In the genomic region with DNA sequence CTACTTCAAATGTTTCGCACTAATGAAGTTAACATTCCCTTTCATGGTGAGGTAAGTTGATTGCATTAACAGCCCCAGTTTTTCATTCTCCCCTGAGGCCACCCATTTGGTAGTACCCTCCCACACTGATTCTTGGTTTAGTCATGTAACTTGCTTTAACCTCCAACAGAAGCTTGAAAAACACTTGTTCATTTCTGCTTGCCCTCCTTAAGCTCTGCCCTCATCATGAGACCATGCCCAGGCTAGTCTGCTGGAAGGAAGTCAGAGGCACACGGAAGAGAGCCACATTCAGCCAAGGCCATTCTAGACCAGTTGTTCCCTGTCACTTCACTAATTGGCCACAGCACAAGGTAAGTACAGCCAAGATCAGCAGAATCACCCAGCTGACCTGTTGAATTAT, we compare ENCODE assay signal across 13 cellular contexts. TPM values are rescaled to one million over a fixed set of nuclear protein-coding genes. Genes with fewer than 3 reads are reported as not detected.
DNase-seq lines count a peak whose midpoint lies in the region; ATAC-seq, FAIRE-seq and TF ChIP-seq lines count a peak whose summit lies in the region.
"Had no signal": no experiment of that assay in that cellular context is flagged by ENCODE, and none has a peak within 500 bp of the region (broad histone marks: within the 10 kb centered on the region; RNA-seq: fewer than 3 reads in every experiment).

No MANE protein-coding gene starts in this region.

- ATAC-seq in CD4-positive, alpha-beta T cell (ENCODE audit: poor library complexity) = no peak
- ATAC-seq in pancreas = peak; percentile 68 to 88 (median 78)

- H3K9me3 ChIP-seq in CD4-positive, alpha-beta T cell (ENCODE audit: control insufficient read depth, low read length) = no peaks in the 10 kb centered on the region
- H3K9me3 ChIP-seq in breast epithelium (no peaks in the 10 kb centered on the region), pancreas (no peaks in the 10 kb centered on the region)

- H3K27me3 Mint-ChIP-seq in CD4-positive, alpha-beta T cell = no peaks in the 10 kb centered on the region

- TF ChIP-seq CTCF in CD4-positive, alpha-beta T cell (IDR thresholded peaks at IDR 0.05) = no peak
- no peak for TF ChIP-seq CTCF in HL-60 (IDR thresholded peaks at IDR 0.05; ENCODE audit: insufficient read depth, low read length)
- no peak for TF ChIP-seq CTCF in breast epithelium (IDR thresholded peaks at IDR 0.05)
- no peak for TF ChIP-seq CTCF in pancreas (IDR thresholded peaks at IDR 0.05)

- WGBS in pancreas, 2 donors = 58 to 63% methylated on average over 2 of the region's 2 CpGs

- FAIRE-seq in pancreas (lab: Jason Lieb, UNC) = no peak

- H3K4me3 ChIP-seq in HL-60 (replicated peaks; ENCODE audit: insufficient read depth, low read length) = no peak overlapping the region
- H3K4me3 ChIP-seq in breast epithelium = no peak overlapping the region
- no peak overlapping the region for H3K4me3 ChIP-seq in pancreas
- H3K4me3 ChIP-seq: dorsolateral prefrontal cortex had no signal

- peaks cover 91% of the 10 kb centered on the region for H3K4me1 Mint-ChIP-seq in CD4-positive, alpha-beta T cell (ENCODE audit: low read depth)

- POLR2A ChIA-PET in CD4-positive, alpha-beta T cell (lab: Charles Lee) = interaction anchor here (0.7 to 1.5 kb wide), 4 partner anchors 10 to 89 kb away, joined by 3 to 9 read pairs (median 5); a partner anchor contains a TSS

- CTCF ChIA-PET in CD4-positive, alpha-beta T cell (lab: Charles Lee) = interaction anchor here (0.8 kb wide), 1 partner anchor 88 kb away, joined by 3 read pairs; no protein-coding TSS in a partner anchor

- H3K36me3 ChIP-seq in breast epithelium (no peaks in the 10 kb centered on the region), pancreas (no peaks in the 10 kb centered on the region)

- no peaks in the 10 kb centered on the region for H3K27me3 ChIP-seq in CD4-positive, alpha-beta T cell (ENCODE audit: control insufficient read depth, insufficient read depth, low read length)
- H3K27me3 ChIP-seq in HL-60 (ENCODE audit: insufficient read depth, poor library complexity, severe bottlenecking) (no peaks in the 10 kb centered on the region), breast epithelium (no peaks in the 10 kb centered on the region), pancreas (no peaks in the 10 kb centered on the region)
- H3K27me3 ChIP-seq: dorsolateral prefrontal cortex had no signal

- no peaks in the 10 kb centered on the region for H3K9me3 Mint-ChIP-seq in CD4-positive, alpha-beta T cell

- intact Hi-C loops in CD4-positive, alpha-beta T cell (cut with DNase I, micrococcal nuclease) = loop anchor here in 1 of 2 experiments (2.0 to 5.0 kb wide), 4 partner anchors 49 to 299 kb away; no protein-coding TSS in a partner anchor
- intact Hi-C loops in breast epithelium (cut with DNase I; ENCODE audit: low total_unique reads) = no loop called here
- intact Hi-C loops in pancreas (cut with DNase I) = no loop called here

- no peak for DNase-seq in CD4-positive, alpha-beta T cell
- DNase-seq in HL-60 (ENCODE audit: low read depth in 1 of 2, low spot score in 1 of 2) (no peak), breast epithelium (ENCODE audit: low spot score in 2 of 2) (peak in 1 of 2 donors; percentile 42), pancreas (peak in 3 of 6 donors; percentile 31 to 53 (median 36)), NCI-H1417 (lab: John Stamatoyannopoulos, UW) (no peak), NCI-H2227 treated with DMSO at 0.1 percent for 48 hours (lab: John Stamatoyannopoulos, UW) (no peak), GM19240 (ENCODE audit: insufficient read length, low spot score) (no peak)
- DNase-seq in activated CD4-positive, alpha-beta T cell treated with anti-CD3 and anti-CD28 coated beads for 48 hours = no peak
- DNase-seq: activated CD4-positive, alpha-beta T cell treated with anti-CD3 and anti-CD28 coated beads, Interleukin-2, amount 50 U/mL, for 4 hours; dorsolateral prefrontal cortex; NCI-H146; NK-92 treated with Interleukin-12 subunit alpha and Interleukin-12 subunit beta, amount 100 ng/mL, for 24 hours; SW 1271 had no signal

- peaks cover 5% of the 10 kb centered on the region in 2 donors for H3K4me1 ChIP-seq in breast epithelium
- H3K4me1 ChIP-seq in pancreas = peaks cover 3 to 18% (median 15%) of the 10 kb centered on the region in 3 donors

- H3K4me3 Mint-ChIP-seq in CD4-positive, alpha-beta T cell = no peak overlapping the region

- H3K27ac Mint-ChIP-seq in CD4-positive, alpha-beta T cell = peak overlapping the region; percentile 69

- no peak overlapping the region for H3K27ac ChIP-seq in CD4-positive, alpha-beta T cell (ENCODE audit: low read depth, low read length)
- H3K27ac ChIP-seq in HL-60 (replicated peaks) (peak overlapping the region; percentile 8), breast epithelium (peak overlapping the region; percentile 79), pancreas (peak overlapping the region; percentile 6 to 62 (median 11))
- H3K27ac ChIP-seq: dorsolateral prefrontal cortex had no signal

- no peak for TF ChIP-seq POLR2A in breast epithelium (IDR thresholded peaks at IDR 0.05)

- no peaks in the 10 kb centered on the region for H3K36me3 Mint-ChIP-seq in CD4-positive, alpha-beta T cell (ENCODE audit: low read depth)

RNA-seq across cellular contexts. Expression of a gene that starts 50.7 kb away (rescaled TPM):
- total RNA-seq in CD4-positive, alpha-beta T cell = 1,000 to 10,000 TPM; 1,283 to 1,330 TPM
- 100 to 1,000 TPM; 255 to 348 (median 269) TPM for total RNA-seq in breast epithelium
- 100 to 1,000 TPM; 343 to 677 (median 391) TPM for total RNA-seq in pancreas
- polyA plus RNA-seq in pancreas = 100 to 1,000 TPM; 133 TPM
